27 cellular contexts compared by ENCODE assay signal in the genomic region with DNA sequence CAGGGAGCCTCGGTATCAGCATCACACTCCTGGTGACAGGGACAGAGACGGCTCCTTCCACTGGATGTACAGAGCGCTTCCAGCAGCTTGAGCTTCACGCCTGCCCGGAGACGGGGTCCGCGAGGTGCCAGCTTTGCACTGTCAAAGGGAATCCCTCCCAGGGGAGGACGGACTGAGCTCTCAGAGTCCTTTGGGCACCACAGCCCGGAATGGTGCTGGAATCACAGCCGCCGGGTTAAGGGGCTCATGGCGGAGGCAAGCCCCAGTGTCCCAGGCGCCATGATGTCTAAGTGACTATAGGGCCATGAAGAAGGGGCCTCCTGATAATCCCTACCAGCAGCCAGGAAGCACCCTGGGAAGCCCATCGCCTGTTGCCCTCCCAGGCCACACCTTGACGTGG. TPM values are rescaled to one million over a fixed set of nuclear protein-coding genes. Genes with fewer than 3 reads are reported as not detected.
DNase-seq lines count a peak whose midpoint lies in the region; ATAC-seq and TF ChIP-seq lines count a peak whose summit lies in the region.
"Had no signal": no experiment of that assay in that cellular context is flagged by ENCODE, and none has a peak within 500 bp of the region (broad histone marks: within the 10 kb centered on the region; RNA-seq: fewer than 3 reads in every experiment).

No MANE protein-coding gene starts in this region.

- TF ChIP-seq CTCF in right atrium auricular region (IDR thresholded peaks at IDR 0.05) (no peak), RWPE2 (IDR thresholded peaks at IDR 0.05; ENCODE audit: poor library complexity, severe bottlenecking) (no peak), chondrocyte (IDR thresholded peaks at IDR 0.05) (no peak), RWPE1 (conservative IDR thresholded peaks at IDR 0.05; ENCODE audit: low read depth) (no peak)

- no peaks in the 10 kb centered on the region for H3K36me3 Mint-ChIP-seq in chondrocyte (ENCODE audit: low read depth)
- no peaks in the 10 kb centered on the region for H3K36me3 Mint-ChIP-seq in activated naive CD8-positive, alpha-beta T cell treated with anti-CD3 and anti-CD28 coated beads for 36 hours
- H3K36me3 Mint-ChIP-seq: CD14-positive monocyte; CD4-positive, alpha-beta memory T cell; CD4-positive, CD25-positive, alpha-beta regulatory T cell; CD8-positive, alpha-beta memory T cell had no signal

- H3K27me3 ChIP-seq in right atrium auricular region (no peaks in the 10 kb centered on the region), RWPE2 (ENCODE audit: insufficient read depth, poor library complexity, severe bottlenecking) (no peaks in the 10 kb centered on the region)
- H3K27me3 ChIP-seq: BE2C, BLaER1 had no signal

- H3K27ac ChIP-seq in right atrium auricular region (no peak overlapping the region), RWPE2 (ENCODE audit: poor library complexity, severe bottlenecking) (no peak overlapping the region), RWPE1 (no peak overlapping the region)
- H3K27ac ChIP-seq: BLaER1 had no signal

- intact Hi-C loops in Right ventricle myocardium inferior (cut with DNase I): no loop called here

- no peaks in the 10 kb centered on the region for H3K4me1 Mint-ChIP-seq in chondrocyte (ENCODE audit: low read depth)
- H3K4me1 Mint-ChIP-seq in activated naive CD8-positive, alpha-beta T cell treated with anti-CD3 and anti-CD28 coated beads for 36 hours: peaks cover 5% of the 10 kb centered on the region

- no peak for ATAC-seq in Right ventricle myocardium inferior
- ATAC-seq in RWPE2 (ENCODE audit: low read depth): no peak
- ATAC-seq: GM12878 had no signal

- peaks cover 3% of the 10 kb centered on the region for H3K27me3 Mint-ChIP-seq in chondrocyte (ENCODE audit: low read depth)
- H3K27me3 Mint-ChIP-seq in activated naive CD8-positive, alpha-beta T cell treated with anti-CD3 and anti-CD28 coated beads for 36 hours: no peaks in the 10 kb centered on the region
- H3K27me3 Mint-ChIP-seq: CD4-positive, alpha-beta memory T cell; CD4-positive, CD25-positive, alpha-beta regulatory T cell had no signal

- DNase-seq in Right ventricle myocardium inferior (ENCODE audit: missing footprints): peak; percentile 58
- no peak for DNase-seq in right atrium auricular region (ENCODE audit: low spot score)
- DNase-seq in RWPE2 (ENCODE audit: low spot score): peak; percentile 45
- peak; percentile 83 for DNase-seq in chondrocyte (ENCODE audit: low spot score)
- peak; percentile 15 for DNase-seq in left kidney (ENCODE audit: low read depth, low spot score)
- DNase-seq in activated CD4-positive, CD25-positive, alpha-beta regulatory T cell treated with anti-CD3 and anti-CD28 coated beads, Interleukin-2, amount 50 U/mL, for 72 hours: no peak
- DNase-seq in activated naive CD8-positive, alpha-beta T cell treated with anti-CD3 and anti-CD28 coated beads for 36 hours: no peak
- no peak for DNase-seq in RWPE1 (ENCODE audit: low spot score)
- DNase-seq: 8988T; ACHN; BE2C; C1 segment of cervical spinal cord; CD4-positive, alpha-beta memory T cell; CD4-positive, CD25-positive, alpha-beta regulatory T cell; CD8-positive, alpha-beta memory T cell; COR-L47; DMS 273 treated with DMSO at 0.1 percent for 48 hours; DMS153; DMS53; DMS79; DND-41; EL; GDM1 had no signal

- H3K36me3 ChIP-seq in right atrium auricular region (no peaks in the 10 kb centered on the region), RWPE2 (ENCODE audit: low read depth) (no peaks in the 10 kb centered on the region)
- H3K36me3 ChIP-seq: BE2C, BLaER1 had no signal

- H3K9me3 Mint-ChIP-seq in chondrocyte (ENCODE audit: low read depth): no peaks in the 10 kb centered on the region
- no peaks in the 10 kb centered on the region for H3K9me3 Mint-ChIP-seq in activated naive CD8-positive, alpha-beta T cell treated with anti-CD3 and anti-CD28 coated beads for 36 hours
- H3K9me3 Mint-ChIP-seq: CD4-positive, alpha-beta memory T cell; CD4-positive, CD25-positive, alpha-beta regulatory T cell; CD8-positive, alpha-beta memory T cell had no signal

- no peak overlapping the region for H3K27ac Mint-ChIP-seq in chondrocyte (ENCODE audit: unreplicated experiment)
- no peak overlapping the region for H3K27ac Mint-ChIP-seq in activated naive CD8-positive, alpha-beta T cell treated with anti-CD3 and anti-CD28 coated beads for 36 hours
- H3K27ac Mint-ChIP-seq: CD14-positive monocyte; CD4-positive, alpha-beta memory T cell; CD4-positive, CD25-positive, alpha-beta regulatory T cell had no signal

- H3K4me1 ChIP-seq in right atrium auricular region (no peaks in the 10 kb centered on the region), RWPE2 (ENCODE audit: insufficient read depth, poor library complexity, severe bottlenecking) (no peaks in the 10 kb centered on the region)

- H3K4me3 ChIP-seq in right atrium auricular region (no peak overlapping the region), RWPE2 (ENCODE audit: severe bottlenecking) (no peak overlapping the region)
- H3K4me3 ChIP-seq: BLaER1, GM12878 had no signal

- H3K9me3 ChIP-seq in right atrium auricular region: no peaks in the 10 kb centered on the region
- no peaks in the 10 kb centered on the region for H3K9me3 ChIP-seq in RWPE2 (ENCODE audit: severe bottlenecking)
- H3K9me3 ChIP-seq: BE2C, BLaER1 had no signal

- CTCF ChIA-PET in RWPE1 (lab: Yijun Ruan, JAX): no interaction called here

- no peak overlapping the region for H3K4me3 Mint-ChIP-seq in chondrocyte (ENCODE audit: unreplicated experiment)
- no peak overlapping the region for H3K4me3 Mint-ChIP-seq in activated naive CD8-positive, alpha-beta T cell treated with anti-CD3 and anti-CD28 coated beads for 36 hours
- H3K4me3 Mint-ChIP-seq: CD14-positive monocyte; CD4-positive, alpha-beta memory T cell; CD4-positive, CD25-positive, alpha-beta regulatory T cell; CD8-positive, alpha-beta memory T cell had no signal

- POLR2A ChIA-PET in RWPE1 (lab: Yijun Ruan, JAX; ENCODE audit: low non-redundant PET): no interaction called here

RNA-seq across cellular contexts. Expression of a gene that starts 41.4 kb away (rescaled TPM):
- total RNA-seq in Right ventricle myocardium inferior: 1.6 TPM
- total RNA-seq in right atrium auricular region: 1 to 10 TPM; 2.6 to 2.7 TPM
- total RNA-seq in chondrocyte: 0.30 to 0.51 TPM (median 0.36 TPM) in 3 replicates
- under 1 TPM; 0.72 to 0.74 TPM for total RNA-seq in activated naive CD8-positive, alpha-beta T cell treated with anti-CD3 and anti-CD28 coated beads for 36 hours
- total RNA-seq: G401, GM12878 had no signal

Comparison
In these comparisons a context has a peak if more than half of its experiments do, and no peak if none do; other contexts are left out.
1. DNase-seq: peak in Right ventricle myocardium inferior (single experiment), RWPE2 (single experiment), chondrocyte (single experiment) and left kidney (single experiment); none in right atrium auricular region (single experiment), activated CD4-positive, CD25-positive, alpha-beta regulatory T cell treated with anti-CD3 and anti-CD28 coated beads, Interleukin-2, amount 50 U/mL, for 72 hours (single experiment), activated naive CD8-positive, alpha-beta T cell treated with anti-CD3 and anti-CD28 coated beads for 36 hours (single experiment) and RWPE1 (single experiment).